ENCODE assay signal across 35 cellular contexts in the genomic region with DNA sequence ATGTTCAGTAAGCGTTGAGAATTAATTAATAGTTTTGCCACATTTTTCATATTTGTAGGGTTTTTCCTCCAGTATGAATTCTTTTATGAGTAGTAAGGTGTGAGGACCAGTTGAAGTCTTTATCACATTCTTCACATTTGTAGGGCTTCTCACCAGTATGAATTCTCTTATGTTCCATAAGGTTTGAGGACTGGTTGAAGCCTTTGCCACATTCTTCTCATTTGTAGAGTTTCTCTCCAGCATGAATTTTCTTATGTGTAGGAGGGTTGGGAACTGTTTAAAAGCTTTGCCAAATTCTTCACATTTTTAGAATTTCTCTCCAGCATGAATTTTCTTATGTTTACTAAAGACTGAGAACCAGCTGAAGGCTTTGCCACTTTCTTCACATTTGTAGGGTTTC. TPM values are rescaled to one million over a fixed set of nuclear protein-coding genes. Genes with fewer than 3 reads are reported as not detected.
"Had no signal": no experiment of that assay in that cellular context is flagged by ENCODE, and none has a peak within 500 bp of the region (broad histone marks: within the 10 kb centered on the region; RNA-seq: fewer than 3 reads in every experiment).

No MANE protein-coding gene starts in this region.

- DNase-seq: activated CD4-positive, alpha-beta memory T cell treated with anti-CD3 and anti-CD28 coated beads, Interleukin-2, amount 10 ng/mL, durations not matched to agents 7 days and 5 days; activated CD4-positive, alpha-beta T cell treated with anti-CD3 and anti-CD28 coated beads for 1 hour; activated CD4-positive, alpha-beta T cell treated with anti-CD3 and anti-CD28 coated beads for 36 hours; activated CD4-positive, alpha-beta T cell treated with anti-CD3 and anti-CD28 coated beads for 48 hours; activated CD4-positive, alpha-beta T cell treated with anti-CD3 and anti-CD28 coated beads, Interleukin-2, amount 10 ng/mL, durations not matched to agents 7 days and 5 days; activated CD4-positive, alpha-beta T cell treated with anti-CD3 and anti-CD28 coated beads, Interleukin-2, amount 50 U/mL, for 48 hours; activated CD4-positive, CD25-positive, alpha-beta regulatory T cell; activated CD8-positive, alpha-beta memory T cell treated with anti-CD3 and anti-CD28 coated beads for 24 hours; activated CD8-positive, alpha-beta memory T cell treated with anti-CD3 and anti-CD28 coated beads, Interleukin-2, amount 10 ng/mL, durations not matched to agents 7 days and 5 days; activated CD8-positive, alpha-beta memory T cell treated with anti-CD3 and anti-CD28 coated beads, Interleukin-2, amount 50 U/mL, for 48 hours; activated CD8-positive, alpha-beta T cell treated with anti-CD3 and anti-CD28 coated beads, Interleukin-2, amount 10 ng/mL, durations not matched to agents 7 days and 5 days; activated effector memory CD4-positive, alpha-beta T cell treated with Interleukin-2 at 50 U/mL for 16 hours; activated gamma-delta T cell; activated naive CD4-positive, alpha-beta T cell; activated naive CD4-positive, alpha-beta T cell treated with anti-CD3 and anti-CD28 coated beads for 36 hours; activated naive CD4-positive, alpha-beta T cell treated with anti-CD3 and anti-CD28 coated beads, Interleukin-2, amount 50 U/mL, for 16 hours; activated naive CD8-positive, alpha-beta T cell treated with anti-CD3 and anti-CD28 coated beads for 36 hours; activated T-cell treated with anti-CD3 and anti-CD28 coated beads, Interleukin-2, amount 50 U/mL, for 24 hours; activated T-cell treated with anti-CD3 and anti-CD28 coated beads, Interleukin-2, amount 50 U/mL, for 48 hours; amygdala; anterior cingulate cortex; caudate nucleus; cerebellar nuclear complex; T-helper 1 cell; T-helper 2 cell; T-helper 9 cell; WERI-Rb-1 had no signal

- H3K4me1 ChIP-seq: ascending aorta had no signal

- H3K27ac ChIP-seq: ascending aorta, cardiac muscle cell, WERI-Rb-1 had no signal

- ATAC-seq: activated CD4-positive, alpha-beta T cell treated with anti-CD3 and anti-CD28 coated beads for 36 hours; activated CD4-positive, CD25-positive, alpha-beta regulatory T cell treated with anti-CD3 and anti-CD28 coated beads, Interleukin-2, amount 50 U/mL, for 24 hours; activated CD8-positive, alpha-beta memory T cell treated with anti-CD3 and anti-CD28 coated beads, Interleukin-2, amount 10 ng/mL, durations not matched to agents 7 days and 5 days; activated CD8-positive, alpha-beta T cell treated with anti-CD3 and anti-CD28 coated beads, Interleukin-2, amount 10 ng/mL, durations not matched to agents 7 days and 5 days; activated naive CD4-positive, alpha-beta T cell treated with anti-CD3 and anti-CD28 coated beads, Interleukin-2, amount 50 U/mL, for 72 hours; WTC11 had no signal

- H3K4me3 ChIP-seq: ascending aorta, cardiac muscle cell had no signal

- FAIRE-seq: bronchial epithelial cell, TTC549 had no signal

- H3K27me3 ChIP-seq: ascending aorta, cardiac muscle cell had no signal

- H3K36me3 ChIP-seq: cardiac muscle cell, WERI-Rb-1 had no signal

RNA-seq across cellular contexts. Expression of a gene that starts 40.3 kb away (rescaled TPM):
- total RNA-seq: cardiac muscle cell, chondrocyte, WTC11 had no signal
- polyA plus RNA-seq: cardiac muscle cell had no signal
